8 cellular contexts compared by ENCODE assay signal in the genomic region with DNA sequence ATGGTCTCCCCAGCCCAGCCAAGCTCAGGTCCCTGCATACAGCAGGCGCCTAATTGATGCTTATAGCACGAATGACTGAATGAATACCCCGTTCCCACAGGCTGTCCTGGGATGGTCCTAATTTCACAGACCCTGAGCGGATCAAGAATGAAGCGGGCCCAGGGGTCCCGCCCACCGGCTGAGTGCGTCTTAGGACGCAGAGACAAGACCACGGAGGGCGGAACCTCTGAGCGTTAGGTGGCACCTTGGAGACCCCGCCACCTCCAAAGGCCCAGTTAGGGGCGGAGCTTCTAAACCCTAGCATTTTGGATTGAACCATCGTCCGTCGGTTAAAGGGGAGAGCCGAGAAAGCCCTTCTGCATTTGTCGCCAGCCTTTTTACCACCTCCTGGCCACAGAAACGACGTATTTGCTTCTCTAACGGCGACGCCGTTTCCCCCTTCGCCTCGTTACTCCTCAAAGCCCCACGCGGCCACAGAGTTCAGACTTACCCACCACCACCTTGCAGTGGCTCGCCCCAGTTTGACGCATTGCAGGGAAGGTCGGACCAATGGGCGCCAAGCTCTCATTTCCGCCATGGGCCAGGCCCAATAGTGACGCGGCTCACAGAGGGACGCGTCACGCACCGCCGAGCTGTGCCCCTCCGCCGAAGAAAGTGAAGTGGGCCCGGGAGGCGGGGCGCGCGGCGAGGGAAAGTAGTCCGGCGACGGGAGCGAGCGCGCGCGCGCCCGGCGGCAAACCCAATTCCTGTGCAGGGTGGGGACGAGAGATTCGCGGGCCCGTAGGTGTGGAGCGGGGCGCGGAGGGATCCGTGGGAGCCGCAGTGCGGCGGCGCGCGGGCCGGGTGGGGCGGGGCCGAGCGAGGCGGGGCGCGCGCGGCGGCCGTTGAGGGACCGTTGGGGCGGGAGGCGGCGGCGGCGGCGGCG. TPM values are rescaled to one million over a fixed set of nuclear protein-coding genes. Genes with fewer than 3 reads are reported as not detected.
DNase-seq lines count a peak whose midpoint lies in the region; ATAC-seq and TF ChIP-seq lines count a peak whose summit lies in the region.

No MANE protein-coding gene starts in this region.

- H3K36me3 ChIP-seq in kidney epithelial cell (ENCODE audit: control insufficient read depth, insufficient read depth, low read length), result no peaks in the 10 kb centered on the region

- TF ChIP-seq CTCF in chondrocyte (IDR thresholded peaks at IDR 0.05) (no peak), kidney epithelial cell (IDR thresholded peaks at IDR 0.05; ENCODE audit: insufficient read depth, low read length, poor library complexity, severe bottlenecking) (no peak)

- peak overlapping the region; percentile 88 for H3K4me3 ChIP-seq in kidney epithelial cell (ENCODE audit: low read depth, low read length)

- DNase-seq in AG20443 (ENCODE audit: low spot score) (peak; percentile 97), NCI-H345 treated with DMSO at 0.1 percent for 48 hours (lab: John Stamatoyannopoulos, UW; ENCODE audit: unreplicated experiment) (peak; percentile 78), chondrocyte (ENCODE audit: low spot score) (peak; percentile 98), kidney epithelial cell (ENCODE audit: low read depth) (peak; percentile 50)
- peak; percentile 97 for DNase-seq in activated CD4-positive, alpha-beta T cell treated with anti-CD3 and anti-CD28 coated beads for 1 hour
- DNase-seq in stimulated activated CD4-positive, alpha-beta T cell treated with anti-CD3 and anti-CD28 coated beads, Interleukin-15, amount 100 ng/mL, for 24 hours, result peak; percentile 98

- H3K27me3 ChIP-seq in kidney epithelial cell (ENCODE audit: control insufficient read depth, insufficient read depth, low read length), result no peaks in the 10 kb centered on the region

- peaks cover 13% of the 10 kb centered on the region for H3K9me3 Mint-ChIP-seq in chondrocyte (ENCODE audit: low read depth)

- ATAC-seq in GM19035 (IDR thresholded peaks at IDR 0.05; ENCODE audit: unreplicated experiment) (peak; percentile 88), HG03342 (IDR thresholded peaks at IDR 0.05; ENCODE audit: unreplicated experiment) (peak; percentile 74)

- peaks cover 33% of the 10 kb centered on the region for H3K4me1 Mint-ChIP-seq in chondrocyte (ENCODE audit: low read depth)

- peak overlapping the region; percentile 100 for H3K27ac Mint-ChIP-seq in chondrocyte (ENCODE audit: unreplicated experiment)

- no peaks in the 10 kb centered on the region for H3K27me3 Mint-ChIP-seq in chondrocyte (ENCODE audit: low read depth)

- no peaks in the 10 kb centered on the region for H3K36me3 Mint-ChIP-seq in chondrocyte (ENCODE audit: low read depth)

- peak overlapping the region; percentile 98 for H3K4me3 Mint-ChIP-seq in chondrocyte (ENCODE audit: unreplicated experiment)

RNA-seq across cellular contexts. Expression of gene CALM3, which starts 0.5 kb away (rescaled TPM):
- 137 to 148 TPM (median 144 TPM) in 3 replicates for total RNA-seq in chondrocyte
- 103 and 127 TPM in 2 replicates for total RNA-seq in kidney epithelial cell

RNA-seq across cellular contexts. Expression of gene PTGIR, which starts 24.2 kb away (rescaled TPM):
- total RNA-seq in chondrocyte, result 0.80 to 2.4 TPM (median 2.2 TPM) in 3 replicates
- 0.48 TPM in 1 of 2 replicates, not detected in the other for total RNA-seq in kidney epithelial cell

RNA-seq across cellular contexts. Expression of gene GNG8, which starts 35.3 kb away (rescaled TPM):
- total RNA-seq in chondrocyte, result not detected in 3 replicates
- total RNA-seq in kidney epithelial cell, result not detected in 2 replicates

Comparison
In these comparisons a context has a peak if more than half of its experiments do, and no peak if none do; other contexts are left out.
1. Peak in every context shown above with its lines: DNase-seq, ATAC-seq and H3K4me3 ChIP-seq.